15 cellular contexts compared by ENCODE assay signal in the genomic region with DNA sequence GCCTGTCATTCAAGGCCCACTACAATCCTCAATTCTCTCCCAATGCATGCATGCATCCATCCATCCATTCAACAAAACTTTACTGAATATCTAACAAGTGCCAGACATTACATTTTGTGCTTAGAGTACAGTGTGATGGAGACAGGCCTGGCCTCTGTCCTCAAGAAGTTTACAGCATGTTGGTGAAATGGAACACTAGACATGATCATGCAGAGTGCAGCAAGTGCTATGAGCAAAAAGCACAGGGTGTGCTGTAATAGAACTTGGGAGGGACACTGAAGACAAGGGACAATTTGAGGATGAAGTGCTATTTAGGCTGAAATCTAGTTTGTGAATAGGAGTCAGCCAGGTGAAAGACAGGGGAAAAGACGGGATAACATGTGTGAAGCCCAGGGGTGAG.
DNase-seq lines count a peak whose midpoint lies in the region; ATAC-seq, FAIRE-seq and TF ChIP-seq lines count a peak whose summit lies in the region.
"Had no signal": no experiment of that assay in that cellular context is flagged by ENCODE, and none has a peak within 500 bp of the region (broad histone marks: within the 10 kb centered on the region; RNA-seq: fewer than 3 reads in every experiment).

No MANE protein-coding gene starts in this region.

- in situ Hi-C loops in GM12878 (cut with MboI), result no loop called here

- SMC1A ChIA-PET in GM12878 (lab: Charles Lee; ENCODE audit: uncharacterized antibody, unreplicated experiment), result no interaction called here

- H3K9me3 Mint-ChIP-seq in activated naive CD8-positive, alpha-beta T cell treated with anti-CD3 and anti-CD28 coated beads, Interleukin-2, amount 50 U/mL, for 24 hours, result no peaks in the 10 kb centered on the region
- H3K9me3 Mint-ChIP-seq: CD8-positive, alpha-beta T cell had no signal

- no peak overlapping the region for H3K27ac ChIP-seq in GM12878 (ENCODE audit: control insufficient read depth, insufficient read depth)

- intact Hi-C loops in GM12878 (cut with micrococcal nuclease; ENCODE audit: unreplicated experiment), result no loop called here
- intact Hi-C loops in sciatic nerve (cut with DNase I), result no loop called here

- FAIRE-seq in GM19239 (lab: Jason Lieb, UNC) (peak; percentile 37), GM12878 (lab: Jason Lieb, UNC) (peak; percentile 13)
- FAIRE-seq: H1 had no signal

- H3K4me1 ChIP-seq in GM12878 (ENCODE audit: control insufficient read depth, insufficient read depth, low read length), result no peaks in the 10 kb centered on the region
- H3K4me1 ChIP-seq: Caco-2 had no signal

- H3K27me3 Mint-ChIP-seq in activated naive CD8-positive, alpha-beta T cell treated with anti-CD3 and anti-CD28 coated beads, Interleukin-2, amount 50 U/mL, for 24 hours, result no peaks in the 10 kb centered on the region

- H3K4me2 ChIP-seq in GM12878 (ENCODE audit: control insufficient read depth, insufficient read depth), result no peak overlapping the region

- H3K4me3 Mint-ChIP-seq in activated naive CD8-positive, alpha-beta T cell treated with anti-CD3 and anti-CD28 coated beads, Interleukin-2, amount 50 U/mL, for 24 hours, result no peak overlapping the region
- H3K4me3 Mint-ChIP-seq: CD8-positive, alpha-beta T cell had no signal

- H3K4me1 Mint-ChIP-seq in activated naive CD8-positive, alpha-beta T cell treated with anti-CD3 and anti-CD28 coated beads, Interleukin-2, amount 50 U/mL, for 24 hours, result peaks cover 17% of the 10 kb centered on the region

- no peak for TF ChIP-seq RAD21 in GM12878 (IDR thresholded peaks at IDR 0.05; ENCODE audit: insufficient read depth, low read depth, low read length)

- no peaks in the 10 kb centered on the region for H4K20me1 ChIP-seq in GM12878 (ENCODE audit: control insufficient read depth, insufficient read depth)

- ATAC-seq in GM12878, result no peak
- peak; percentile 21 for ATAC-seq in sciatic nerve
- ATAC-seq in activated naive CD8-positive, alpha-beta T cell treated with anti-CD3 and anti-CD28 coated beads, Interleukin-2, amount 50 U/mL, for 24 hours, result no peak
- ATAC-seq in HG02642 (IDR thresholded peaks at IDR 0.05; ENCODE audit: poor library complexity, unreplicated experiment), result no peak
- ATAC-seq: CD8-positive, alpha-beta T cell had no signal

- no peak overlapping the region for H3K4me3 ChIP-seq in GM12878

- H3K27me3 ChIP-seq in GM12878 (replicated peaks in 1 of 2; ENCODE audit: control insufficient read depth in 2 of 2, insufficient read depth in 2 of 2, low read length in 1 of 2), result no peaks in the 10 kb centered on the region

- DNase-seq in GM19239 (ENCODE audit: insufficient read length, low spot score) (no peak), GM12878 (ENCODE audit: low read depth, low spot score) (no peak), sciatic nerve (ENCODE audit: low spot score) (no peak)
- DNase-seq in activated naive CD8-positive, alpha-beta T cell treated with anti-CD3 and anti-CD28 coated beads, Interleukin-2, amount 50 U/mL, for 24 hours, result no peak
- no peak for DNase-seq in activated T-cell treated with anti-CD3 and anti-CD28 coated beads, Interleukin-2, amount 50 U/mL, for 48 hours
- DNase-seq: C1 segment of cervical spinal cord; Caco-2; CD8-positive, alpha-beta T cell; DMS153; DND-41; GDM1; H7; HCEC 1CT had no signal

- RAD21 ChIA-PET in GM12878 (lab: Charles Lee; ENCODE audit: unreplicated experiment), result no interaction called here

- WGBS in GM12878 (ENCODE audit: insufficient coverage, insufficient replicate concordance, low lambda C conversion rate, missing lambda C conversion rate), result 79% methylated on average over 1 of the region's 1 CpG

- no peak for TF ChIP-seq EP300 in GM12878 (IDR thresholded peaks at IDR 0.05; ENCODE audit: borderline replicate concordance in 1 of 2, control insufficient read depth in 1 of 2, low read depth in 2 of 2, low read length in 2 of 2)

- H3K9me3 ChIP-seq in GM12878 (replicated peaks; ENCODE audit: control insufficient read depth, insufficient read depth, low read length), result no peaks in the 10 kb centered on the region
- H3K9me3 ChIP-seq: Caco-2 had no signal

- TF ChIP-seq CTCF in GM12878 (IDR thresholded peaks at IDR 0.05 in 2 of 3, conservative IDR thresholded peaks at IDR 0.05 in 1 of 3; ENCODE audit: control insufficient read depth in 2 of 3, extremely low read depth in 1 of 3, insufficient read depth in 1 of 3, low read depth in 3 of 3, low read length in 3 of 3), result no peak

- H3K27ac Mint-ChIP-seq in activated naive CD8-positive, alpha-beta T cell treated with anti-CD3 and anti-CD28 coated beads, Interleukin-2, amount 50 U/mL, for 24 hours, result no peak overlapping the region
- H3K27ac Mint-ChIP-seq: CD8-positive, alpha-beta T cell had no signal

- no peak overlapping the region for H3K9ac ChIP-seq in GM12878 (ENCODE audit: control insufficient read depth, insufficient read depth, low read length)

- no peak overlapping the region for H2AFZ ChIP-seq in GM12878 (ENCODE audit: control insufficient read depth, low read depth, low read length)

- H3K36me3 ChIP-seq in GM12878 (ENCODE audit: control insufficient read depth in 2 of 2, insufficient read depth in 2 of 2, low read length in 1 of 2), result no peaks in the 10 kb centered on the region

- CTCF ChIA-PET in GM12878 (lab: Yijun Ruan, JAX), result no interaction called here

- POLR2A ChIA-PET in GM12878 (lab: Charles Lee), result no interaction called here

- no TSS peak for BruUV-seq in GM12878 (replicated peaks; lab: Mats Ljungman, UMichigan)

- no peak for TF ChIP-seq POLR2A in GM12878 (IDR thresholded peaks at IDR 0.05; ENCODE audit: low read depth, low read length)

- H3K36me3 Mint-ChIP-seq in activated naive CD8-positive, alpha-beta T cell treated with anti-CD3 and anti-CD28 coated beads, Interleukin-2, amount 50 U/mL, for 24 hours (ENCODE audit: low read depth), result no peaks in the 10 kb centered on the region
- H3K36me3 Mint-ChIP-seq: CD8-positive, alpha-beta T cell had no signal

- no peaks in the 10 kb centered on the region for H3K79me2 ChIP-seq in GM12878 (ENCODE audit: control insufficient read depth, insufficient read depth, low read length)

TF ChIP-seq in GM12878, 131 proteins besides CTCF, POLR2A, EP300 and RAD21 (continues in another document):
- TF ChIP-seq SMAD5 (IDR thresholded peaks at IDR 0.05; ENCODE audit: low read depth), result no peak
- TF ChIP-seq BACH1 (IDR thresholded peaks at IDR 0.05; ENCODE audit: borderline replicate concordance), result no peak
- TF ChIP-seq ZNF217 (IDR thresholded peaks at IDR 0.05), result no peak
- no peak for TF ChIP-seq RUNX3 (IDR thresholded peaks at IDR 0.05; ENCODE audit: low read length)
- TF ChIP-seq DPF2 (IDR thresholded peaks at IDR 0.05), result no peak
- TF ChIP-seq KLF5 (IDR thresholded peaks at IDR 0.05; ENCODE audit: partially characterized antibody), result no peak
- no peak for TF ChIP-seq PAX8 (IDR thresholded peaks at IDR 0.05)
- TF ChIP-seq MEF2B (IDR thresholded peaks at IDR 0.05; ENCODE audit: partially characterized antibody, poor library complexity, severe bottlenecking), result no peak
- no peak for TF ChIP-seq TBL1XR1 (IDR thresholded peaks at IDR 0.05; ENCODE audit: low read depth, low read length)
- TF ChIP-seq, protein P1, sequence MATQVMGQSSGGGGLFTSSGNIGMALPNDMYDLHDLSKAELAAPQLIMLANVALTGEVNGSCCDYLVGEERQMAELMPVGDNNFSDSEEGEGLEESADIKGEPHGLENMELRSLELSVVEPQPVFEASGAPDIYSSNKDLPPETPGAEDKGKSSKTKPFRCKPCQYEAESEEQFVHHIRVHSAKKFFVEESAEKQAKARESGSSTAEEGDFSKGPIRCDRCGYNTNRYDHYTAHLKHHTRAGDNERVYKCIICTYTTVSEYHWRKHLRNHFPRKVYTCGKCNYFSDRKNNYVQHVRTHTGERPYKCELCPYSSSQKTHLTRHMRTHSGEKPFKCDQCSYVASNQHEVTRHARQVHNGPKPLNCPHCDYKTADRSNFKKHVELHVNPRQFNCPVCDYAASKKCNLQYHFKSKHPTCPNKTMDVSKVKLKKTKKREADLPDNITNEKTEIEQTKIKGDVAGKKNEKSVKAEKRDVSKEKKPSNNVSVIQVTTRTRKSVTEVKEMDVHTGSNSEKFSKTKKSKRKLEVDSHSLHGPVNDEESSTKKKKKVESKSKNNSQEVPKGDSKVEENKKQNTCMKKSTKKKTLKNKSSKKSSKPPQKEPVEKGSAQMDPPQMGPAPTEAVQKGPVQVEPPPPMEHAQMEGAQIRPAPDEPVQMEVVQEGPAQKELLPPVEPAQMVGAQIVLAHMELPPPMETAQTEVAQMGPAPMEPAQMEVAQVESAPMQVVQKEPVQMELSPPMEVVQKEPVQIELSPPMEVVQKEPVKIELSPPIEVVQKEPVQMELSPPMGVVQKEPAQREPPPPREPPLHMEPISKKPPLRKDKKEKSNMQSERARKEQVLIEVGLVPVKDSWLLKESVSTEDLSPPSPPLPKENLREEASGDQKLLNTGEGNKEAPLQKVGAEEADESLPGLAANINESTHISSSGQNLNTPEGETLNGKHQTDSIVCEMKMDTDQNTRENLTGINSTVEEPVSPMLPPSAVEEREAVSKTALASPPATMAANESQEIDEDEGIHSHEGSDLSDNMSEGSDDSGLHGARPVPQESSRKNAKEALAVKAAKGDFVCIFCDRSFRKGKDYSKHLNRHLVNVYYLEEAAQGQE (IDR thresholded peaks at IDR 0.05; ENCODE audit: low read depth, low read length), result no peak
- no peak for TF ChIP-seq TCF12 (IDR thresholded peaks at IDR 0.05; ENCODE audit: low read depth, low read length)
- TF ChIP-seq SUZ12 (IDR thresholded peaks at IDR 0.05; ENCODE audit: unreplicated experiment), result no peak
